15 cellular contexts compared by ENCODE assay signal in the genomic region with DNA sequence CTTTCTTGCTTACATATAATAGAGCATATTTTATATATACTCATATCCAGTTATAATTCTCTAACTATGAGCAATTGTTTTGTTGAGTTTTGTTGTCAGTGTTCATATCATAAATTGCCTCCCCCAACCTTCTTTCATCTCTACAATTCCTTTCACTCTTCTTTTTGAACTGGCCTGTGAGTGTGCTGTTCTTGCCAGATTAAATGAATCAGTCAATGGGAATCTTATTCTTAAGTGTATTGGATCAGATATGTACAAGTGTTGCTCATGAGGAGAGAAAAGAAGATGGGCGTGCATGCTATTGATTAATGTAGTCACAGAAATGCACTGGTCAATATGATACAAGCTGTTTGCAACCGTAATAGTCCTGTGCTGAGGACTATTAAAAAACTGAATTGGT.
DNase-seq lines count a peak whose midpoint lies in the region; ATAC-seq, FAIRE-seq and TF ChIP-seq lines count a peak whose summit lies in the region.
"Had no signal": no experiment of that assay in that cellular context is flagged by ENCODE, and none has a peak within 500 bp of the region (broad histone marks: within the 10 kb centered on the region; RNA-seq: fewer than 3 reads in every experiment).

No MANE protein-coding gene starts in this region.

- H2AFZ ChIP-seq in GM12878 (ENCODE audit: control insufficient read depth, low read depth, low read length): peak overlapping the region; percentile 7; the same call in 1 of the 2 replicates
- H2AFZ ChIP-seq in osteoblast (ENCODE audit: low read length): no peak overlapping the region

- RAD21 ChIA-PET in GM12878 (lab: Charles Lee; ENCODE audit: unreplicated experiment): no interaction called here

- no peak for TF ChIP-seq CTCF in GM12878 (IDR thresholded peaks at IDR 0.05 in 2 of 3, conservative IDR thresholded peaks at IDR 0.05 in 1 of 3; ENCODE audit: control insufficient read depth in 2 of 3, extremely low read depth in 1 of 3, insufficient read depth in 1 of 3, low read depth in 3 of 3, low read length in 3 of 3)
- no peak for TF ChIP-seq CTCF in osteoblast (IDR thresholded peaks at IDR 0.05; ENCODE audit: extremely low read depth, low read depth, low read length)

- TF ChIP-seq RAD21 in GM12878 (IDR thresholded peaks at IDR 0.05; ENCODE audit: insufficient read depth, low read depth, low read length): no peak

- no peak for TF ChIP-seq POLR2A in GM12878 (IDR thresholded peaks at IDR 0.05; ENCODE audit: low read depth, low read length)

- intact Hi-C loops in GM12878 (cut with micrococcal nuclease; ENCODE audit: unreplicated experiment): no loop called here

- CTCF ChIA-PET in GM12878 (lab: Yijun Ruan, JAX): interaction anchor here (1.1 to 1.4 kb wide), 2 partner anchors 9 to 41 kb away, joined by 4 to 5 read pairs; no protein-coding TSS in a partner anchor

- ATAC-seq in GM12878: no peak
- no peak for ATAC-seq in GM18870 (IDR thresholded peaks at IDR 0.05; ENCODE audit: unreplicated experiment)
- ATAC-seq in HG02798 (IDR thresholded peaks at IDR 0.05; ENCODE audit: poor library complexity, unreplicated experiment): no peak
- ATAC-seq: K562 had no signal

- H3K4me2 ChIP-seq in GM12878 (ENCODE audit: control insufficient read depth, insufficient read depth) (no peak overlapping the region), osteoblast (ENCODE audit: insufficient read depth, low read length) (no peak overlapping the region)

- 79% methylated on average over 2 of the region's 2 CpGs for WGBS in GM12878 (ENCODE audit: insufficient coverage, insufficient replicate concordance, low lambda C conversion rate, missing lambda C conversion rate)

- in situ Hi-C loops in GM12878 (cut with MboI) (no loop called here), ACHN (cut with HindIII; ENCODE audit: low pct_ligation_motif_present, low pct_unique_long_range_greater_than_20kb, low sequenced_read_pairs) (no loop called here)

- H3K27ac ChIP-seq in GM12878 (ENCODE audit: control insufficient read depth, insufficient read depth) (no peak overlapping the region), osteoblast (ENCODE audit: low read depth, low read length) (no peak overlapping the region)
- H3K27ac ChIP-seq: HL-60 had no signal

- H3K9ac ChIP-seq in GM12878 (ENCODE audit: control insufficient read depth, insufficient read depth, low read length): no peak overlapping the region

- H3K79me2 ChIP-seq in GM12878 (ENCODE audit: control insufficient read depth, insufficient read depth, low read length) (no peaks in the 10 kb centered on the region), osteoblast (ENCODE audit: insufficient read depth, low read length) (no peaks in the 10 kb centered on the region)

- POLR2A ChIA-PET in GM12878 (lab: Charles Lee): no interaction called here

- SMC1A ChIA-PET in GM12878 (lab: Charles Lee; ENCODE audit: uncharacterized antibody, unreplicated experiment): interaction anchor here (1.4 to 1.5 kb wide), 2 partner anchors 10 to 50 kb away, joined by 3 to 4 read pairs; no protein-coding TSS in a partner anchor

- H3K4me3 ChIP-seq in GM12878 (no peak overlapping the region), osteoblast (ENCODE audit: insufficient read depth, low read length) (no peak overlapping the region)
- H3K4me3 ChIP-seq: K562 had no signal

- peak; percentile 4 for DNase-seq in GM03348 (ENCODE audit: low spot score)
- DNase-seq in NCI-H226: peak; percentile 7
- DNase-seq in GM12878 (ENCODE audit: low read depth, low spot score): no peak
- peak; percentile 69 for DNase-seq in osteoblast (ENCODE audit: insufficient read length, low spot score, missing footprints)
- DNase-seq in ACHN: no peak
- DNase-seq: CD4-positive, CD25-positive, alpha-beta regulatory T cell; DMS 273 treated with DMSO at 0.1 percent for 48 hours; HCEC 1CT; HFFc6 had no signal

- H3K27me3 ChIP-seq in GM12878 (replicated peaks in 1 of 2; ENCODE audit: control insufficient read depth in 2 of 2, insufficient read depth in 2 of 2, low read length in 1 of 2) (no peaks in the 10 kb centered on the region), osteoblast (ENCODE audit: insufficient read depth, low read length) (no peaks in the 10 kb centered on the region)

- no peaks in the 10 kb centered on the region for H3K36me3 ChIP-seq in GM12878 (ENCODE audit: control insufficient read depth in 2 of 2, insufficient read depth in 2 of 2, low read length in 1 of 2)
- no peaks in the 10 kb centered on the region for H3K36me3 ChIP-seq in osteoblast (ENCODE audit: insufficient read depth, low read length)

- FAIRE-seq in GM12878 (lab: Jason Lieb, UNC): no peak
- FAIRE-seq: A204.1, GM12892, K562 had no signal

- H4K20me1 ChIP-seq in GM12878 (ENCODE audit: control insufficient read depth, insufficient read depth) (no peaks in the 10 kb centered on the region), osteoblast (ENCODE audit: insufficient read depth, low read length) (no peaks in the 10 kb centered on the region)

- TF ChIP-seq EP300 in GM12878 (IDR thresholded peaks at IDR 0.05; ENCODE audit: borderline replicate concordance in 1 of 2, control insufficient read depth in 1 of 2, low read depth in 2 of 2, low read length in 2 of 2): no peak

- no TSS peak for BruUV-seq in GM12878 (replicated peaks; lab: Mats Ljungman, UMichigan)

- H3K9me3 ChIP-seq in GM12878 (replicated peaks; ENCODE audit: control insufficient read depth, insufficient read depth, low read length): no peaks in the 10 kb centered on the region
- H3K9me3 ChIP-seq in osteoblast (ENCODE audit: low read depth, low read length): no peaks in the 10 kb centered on the region

- H3K4me1 ChIP-seq in GM12878 (ENCODE audit: control insufficient read depth, insufficient read depth, low read length) (peaks cover 8% of the 10 kb centered on the region; the same call in 1 of the 2 replicates), osteoblast (ENCODE audit: insufficient read depth, low read length) (no peaks in the 10 kb centered on the region)

TF ChIP-seq in GM12878, 131 proteins besides CTCF, POLR2A, EP300 and RAD21 (continues in another document):
- no peak for TF ChIP-seq MYB (IDR thresholded peaks at IDR 0.05; ENCODE audit: borderline replicate concordance, low read depth, low read length)
- no peak for TF ChIP-seq SUZ12 (IDR thresholded peaks at IDR 0.05; ENCODE audit: unreplicated experiment)
- no peak for TF ChIP-seq CHD2 (IDR thresholded peaks at IDR 0.05; ENCODE audit: borderline replicate concordance, low read depth, low read length)
- no peak for TF ChIP-seq HDAC6 (IDR thresholded peaks at IDR 0.05; ENCODE audit: unreplicated experiment)
- no peak for TF ChIP-seq NBN (IDR thresholded peaks at IDR 0.05)
- TF ChIP-seq, protein P1, sequence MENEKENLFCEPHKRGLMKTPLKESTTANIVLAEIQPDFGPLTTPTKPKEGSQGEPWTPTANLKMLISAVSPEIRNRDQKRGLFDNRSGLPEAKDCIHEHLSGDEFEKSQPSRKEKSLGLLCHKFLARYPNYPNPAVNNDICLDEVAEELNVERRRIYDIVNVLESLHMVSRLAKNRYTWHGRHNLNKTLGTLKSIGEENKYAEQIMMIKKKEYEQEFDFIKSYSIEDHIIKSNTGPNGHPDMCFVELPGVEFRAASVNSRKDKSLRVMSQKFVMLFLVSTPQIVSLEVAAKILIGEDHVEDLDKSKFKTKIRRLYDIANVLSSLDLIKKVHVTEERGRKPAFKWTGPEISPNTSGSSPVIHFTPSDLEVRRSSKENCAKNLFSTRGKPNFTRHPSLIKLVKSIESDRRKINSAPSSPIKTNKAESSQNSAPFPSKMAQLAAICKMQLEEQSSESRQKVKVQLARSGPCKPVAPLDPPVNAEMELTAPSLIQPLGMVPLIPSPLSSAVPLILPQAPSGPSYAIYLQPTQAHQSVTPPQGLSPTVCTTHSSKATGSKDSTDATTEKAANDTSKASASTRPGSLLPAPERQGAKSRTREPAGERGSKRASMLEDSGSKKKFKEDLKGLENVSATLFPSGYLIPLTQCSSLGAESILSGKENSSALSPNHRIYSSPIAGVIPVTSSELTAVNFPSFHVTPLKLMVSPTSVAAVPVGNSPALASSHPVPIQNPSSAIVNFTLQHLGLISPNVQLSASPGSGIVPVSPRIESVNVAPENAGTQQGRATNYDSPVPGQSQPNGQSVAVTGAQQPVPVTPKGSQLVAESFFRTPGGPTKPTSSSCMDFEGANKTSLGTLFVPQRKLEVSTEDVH (IDR thresholded peaks at IDR 0.05; ENCODE audit: low read depth, partially characterized antibody): no peak
- no peak for TF ChIP-seq ZNF384 (IDR thresholded peaks at IDR 0.05; ENCODE audit: borderline replicate concordance, low read depth, low read length)
- no peak for TF ChIP-seq POLR2AphosphoS2 (IDR thresholded peaks at IDR 0.05; ENCODE audit: low read depth, low read length)
- no peak for TF ChIP-seq BRCA1 (IDR thresholded peaks at IDR 0.05; ENCODE audit: low read depth, low read length)
- no peak for TF ChIP-seq DPF2 (IDR thresholded peaks at IDR 0.05)
- TF ChIP-seq NR2C2 (IDR thresholded peaks at IDR 0.05; ENCODE audit: borderline replicate concordance, control insufficient read depth, insufficient read length, low read depth): no peak
- TF ChIP-seq, protein P2, sequence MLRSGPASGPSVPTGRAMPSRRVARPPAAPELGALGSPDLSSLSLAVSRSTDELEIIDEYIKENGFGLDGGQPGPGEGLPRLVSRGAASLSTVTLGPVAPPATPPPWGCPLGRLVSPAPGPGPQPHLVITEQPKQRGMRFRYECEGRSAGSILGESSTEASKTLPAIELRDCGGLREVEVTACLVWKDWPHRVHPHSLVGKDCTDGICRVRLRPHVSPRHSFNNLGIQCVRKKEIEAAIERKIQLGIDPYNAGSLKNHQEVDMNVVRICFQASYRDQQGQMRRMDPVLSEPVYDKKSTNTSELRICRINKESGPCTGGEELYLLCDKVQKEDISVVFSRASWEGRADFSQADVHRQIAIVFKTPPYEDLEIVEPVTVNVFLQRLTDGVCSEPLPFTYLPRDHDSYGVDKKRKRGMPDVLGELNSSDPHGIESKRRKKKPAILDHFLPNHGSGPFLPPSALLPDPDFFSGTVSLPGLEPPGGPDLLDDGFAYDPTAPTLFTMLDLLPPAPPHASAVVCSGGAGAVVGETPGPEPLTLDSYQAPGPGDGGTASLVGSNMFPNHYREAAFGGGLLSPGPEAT (IDR thresholded peaks at IDR 0.05; ENCODE audit: low read depth): no peak
- TF ChIP-seq RCOR1 (conservative IDR thresholded peaks at IDR 0.05; ENCODE audit: low read depth, low read length): no peak
- TF ChIP-seq TCF3 (IDR thresholded peaks at IDR 0.05; ENCODE audit: borderline replicate concordance, insufficient read depth, low read depth, low read length): no peak
- TF ChIP-seq CREM (IDR thresholded peaks at IDR 0.05; ENCODE audit: low read depth): no peak

Comparison
In these comparisons a context has a peak if more than half of its experiments do, and no peak if none do; other contexts are left out.
1. DNase-seq: peak in GM03348 (single experiment), NCI-H226 (single experiment) and osteoblast (single experiment); none in GM12878 (single experiment) and ACHN (single experiment).